In genomic region chr13:96617528-96617927, GRCh38 we compare ENCODE assay signal across 28 cellular contexts.
"Had no signal": no experiment of that assay in that cellular context is flagged by ENCODE, and none has a peak within 500 bp of the region (broad histone marks: within the 10 kb centered on the region; RNA-seq: fewer than 3 reads in every experiment).

No MANE protein-coding gene starts in this region.

- H3K27me3 ChIP-seq: ascending aorta, breast epithelium, cardiac muscle cell, colonic mucosa had no signal

- H3K4me3 ChIP-seq: ascending aorta, breast epithelium, cardiac muscle cell, colonic mucosa had no signal

- H3K9me3 ChIP-seq: ascending aorta, breast epithelium, colonic mucosa had no signal

- DNase-seq: activated CD4-positive, alpha-beta memory T cell treated with anti-CD3 and anti-CD28 coated beads for 36 hours; activated CD4-positive, alpha-beta T cell treated with anti-CD3 and anti-CD28 coated beads for 36 hours; activated CD4-positive, alpha-beta T cell treated with anti-CD3 and anti-CD28 coated beads, Interleukin-2, amount 10 ng/mL, durations not matched to agents 24 days and 14 days; activated CD4-positive, CD25-positive, alpha-beta regulatory T cell; activated CD4-positive, CD25-positive, alpha-beta regulatory T cell treated with anti-CD3 and anti-CD28 coated beads, Interleukin-2, amount 50 U/mL, for 72 hours; activated CD8-positive, alpha-beta memory T cell treated with anti-CD3 and anti-CD28 coated beads, Interleukin-2, amount 50 U/mL, for 48 hours; activated CD8-positive, alpha-beta T cell treated with anti-CD3 and anti-CD28 coated beads, Interleukin-2, amount 10 ng/mL, durations not matched to agents 7 days and 5 days; activated gamma-delta T cell; activated naive CD4-positive, alpha-beta T cell; activated naive CD4-positive, alpha-beta T cell treated with anti-CD3 and anti-CD28 coated beads, Interleukin-2, amount 10 ng/mL, durations not matched to agents 7 days and 5 days; activated naive CD8-positive, alpha-beta T cell treated with anti-CD3 and anti-CD28 coated beads, Interleukin-2, amount 10 ng/mL, durations not matched to agents 7 days and 5 days; activated T-cell treated with anti-CD3 and anti-CD28 coated beads for 4 hours; activated T-cell treated with anti-CD3 and anti-CD28 coated beads, Interleukin-2, amount 50 U/mL, for 24 hours; activated T-cell treated with anti-CD3 and anti-CD28 coated beads, Interleukin-2, amount 50 U/mL, for 72 hours; central memory CD4-positive, alpha-beta T cell; cerebellar nuclear complex; colonic mucosa; effector CD8-positive, alpha-beta T cell; endodermal cell; foreskin fibroblast; head of caudate nucleus; T-helper 17 cell; T1000 had no signal

- H3K27ac ChIP-seq: ascending aorta, breast epithelium, cardiac muscle cell, colonic mucosa had no signal

- ATAC-seq: activated CD4-positive, alpha-beta T cell treated with anti-CD3 and anti-CD28 coated beads for 36 hours; activated CD8-positive, alpha-beta T cell treated with anti-CD3 and anti-CD28 coated beads, Interleukin-2, amount 10 ng/mL, durations not matched to agents 7 days and 5 days; activated naive CD4-positive, alpha-beta T cell treated with anti-CD3 and anti-CD28 coated beads, Interleukin-2, amount 50 U/mL, for 72 hours; activated T-cell treated with anti-CD3 and anti-CD28 coated beads, Interleukin-2, amount 50 U/mL, for 72 hours; esophagus mucosa; T-helper 17 cell had no signal

- H3K4me1 ChIP-seq: ascending aorta, breast epithelium, colonic mucosa had no signal

- H3K36me3 ChIP-seq: ascending aorta, breast epithelium, cardiac muscle cell, colonic mucosa had no signal
